ENCODE assay signal across 8 cellular contexts in the genomic region with DNA sequence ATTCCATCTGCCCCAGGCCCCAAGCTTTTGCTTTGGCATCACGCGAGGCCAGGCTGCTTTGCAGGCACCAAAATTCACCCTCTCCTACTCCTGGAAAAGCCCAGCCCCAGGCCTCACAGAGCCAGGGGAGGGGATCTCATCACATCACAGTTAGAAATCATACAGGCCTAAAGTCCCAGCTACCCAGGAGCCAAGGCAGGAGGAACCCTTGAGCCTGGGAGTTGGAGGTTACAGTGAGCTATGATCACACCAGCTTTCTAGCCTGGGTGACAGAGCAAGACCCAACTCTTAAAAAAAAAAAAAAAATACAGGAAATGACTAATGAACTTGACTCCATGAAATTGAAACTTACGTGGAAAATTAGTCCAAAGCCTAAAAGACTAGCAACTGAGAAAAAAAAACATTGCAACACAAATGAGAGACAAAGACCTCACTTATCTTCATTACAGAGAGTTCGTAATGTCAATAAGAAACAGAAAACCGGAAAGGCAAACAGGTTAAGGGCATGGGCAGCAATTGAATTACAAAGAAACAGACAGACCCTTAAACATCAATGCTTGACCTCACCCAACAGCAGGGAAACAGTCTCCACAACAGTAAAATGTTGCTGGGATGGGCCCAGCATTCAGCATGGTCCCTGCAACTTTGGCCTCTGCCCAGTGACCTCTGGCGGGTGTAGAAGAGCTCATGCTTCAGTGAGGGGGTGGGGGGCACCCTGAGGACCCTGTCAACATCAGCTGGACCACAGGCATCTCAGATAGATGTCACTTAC.
A peak's percentile ranks its signal among the peaks of the same experiment; 100 is the strongest.
DNase-seq lines count a peak whose midpoint lies in the region; ATAC-seq and TF ChIP-seq lines count a peak whose summit lies in the region.

No MANE protein-coding gene starts in this region.

- WGBS in smooth muscle cell (ENCODE audit: low lambda C conversion rate), result 43% methylated on average over 6 of the region's 6 CpGs

- peak overlapping the region; percentile 76 for H3K4me2 ChIP-seq in smooth muscle cell

- H2AFZ ChIP-seq in smooth muscle cell (ENCODE audit: low read depth), result peak overlapping the region; percentile 67

- H3K27ac ChIP-seq in smooth muscle cell (ENCODE audit: low read depth) (peak overlapping the region; percentile 94), substantia nigra (ENCODE audit: low read depth, low read length, poor library complexity, severe bottlenecking) (no peak overlapping the region)

- peaks cover 29% of the 10 kb centered on the region for H3K4me1 ChIP-seq in smooth muscle cell (ENCODE audit: low read depth)

- peak; percentile 78 for ATAC-seq in SK-N-SH treated with all-trans-retinoic acid at 6 μM for 48 hours

- H3K9ac ChIP-seq in smooth muscle cell (ENCODE audit: low read depth), result peak overlapping the region; percentile 79

- peak in 2 of 3 experiments; percentile 21 to 51 for DNase-seq in NCI-H1417 (lab: John Stamatoyannopoulos, UW)
- DNase-seq in NCI-H1417 treated with DMSO at 0.1 percent for 48 hours (lab: John Stamatoyannopoulos, UW), result no peak
- DNase-seq in fibroblast of villous mesenchyme (ENCODE audit: low read depth), result peak; percentile 94
- no peak for DNase-seq in smooth muscle cell (lab: John Stamatoyannopoulos, UW; ENCODE audit: unreplicated experiment)
- no peak for DNase-seq in RPMI8226
- no peak for DNase-seq in NCI-H2171 treated with DMSO at 0.1 percent for 48 hours (lab: John Stamatoyannopoulos, UW)
- no peak for DNase-seq in substantia nigra (lab: John Stamatoyannopoulos, UW)

- TF ChIP-seq CTCF in fibroblast of villous mesenchyme (IDR thresholded peaks at IDR 0.05; ENCODE audit: insufficient read depth, low read depth, low read length) (no peak), smooth muscle cell (IDR thresholded peaks at IDR 0.05; ENCODE audit: borderline replicate concordance, insufficient read depth, poor library complexity, severe bottlenecking) (no peak)

- H3K4me3 ChIP-seq in fibroblast of villous mesenchyme (ENCODE audit: low read depth, low read length), result no peak overlapping the region
- no peak overlapping the region for H3K4me3 ChIP-seq in smooth muscle cell

- no peaks in the 10 kb centered on the region for H3K36me3 ChIP-seq in smooth muscle cell (ENCODE audit: low read depth)

- no peaks in the 10 kb centered on the region for H3K79me2 ChIP-seq in smooth muscle cell (ENCODE audit: low read depth)

- H4K20me1 ChIP-seq in smooth muscle cell (ENCODE audit: low read depth), result no peaks in the 10 kb centered on the region

- no peaks in the 10 kb centered on the region for H3K27me3 ChIP-seq in smooth muscle cell (ENCODE audit: low read depth)

- peaks cover 14% of the 10 kb centered on the region for H3F3A ChIP-seq in smooth muscle cell (ENCODE audit: low read depth)

- no peaks in the 10 kb centered on the region for H3K9me3 ChIP-seq in smooth muscle cell (replicated peaks; ENCODE audit: low read depth)

TF ChIP-seq in SK-N-SH treated with all-trans-retinoic acid at 6 μM for 48 hours, 23 proteins besides CTCF, POLR2A, EP300 and RAD21:
- no peak for TF ChIP-seq ARNTL (CRISPR knock-in tag; IDR thresholded peaks at IDR 0.05; ENCODE audit: borderline replicate concordance, low read depth)
- TF ChIP-seq, protein P1, sequence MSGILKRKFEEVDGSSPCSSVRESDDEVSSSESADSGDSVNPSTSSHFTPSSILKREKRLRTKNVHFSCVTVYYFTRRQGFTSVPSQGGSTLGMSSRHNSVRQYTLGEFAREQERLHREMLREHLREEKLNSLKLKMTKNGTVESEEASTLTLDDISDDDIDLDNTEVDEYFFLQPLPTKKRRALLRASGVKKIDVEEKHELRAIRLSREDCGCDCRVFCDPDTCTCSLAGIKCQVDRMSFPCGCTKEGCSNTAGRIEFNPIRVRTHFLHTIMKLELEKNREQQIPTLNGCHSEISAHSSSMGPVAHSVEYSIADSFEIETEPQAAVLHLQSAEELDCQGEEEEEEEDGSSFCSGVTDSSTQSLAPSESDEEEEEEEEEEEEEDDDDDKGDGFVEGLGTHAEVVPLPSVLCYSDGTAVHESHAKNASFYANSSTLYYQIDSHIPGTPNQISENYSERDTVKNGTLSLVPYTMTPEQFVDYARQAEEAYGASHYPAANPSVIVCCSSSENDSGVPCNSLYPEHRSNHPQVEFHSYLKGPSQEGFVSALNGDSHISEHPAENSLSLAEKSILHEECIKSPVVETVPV (CRISPR knock-in tag; IDR thresholded peaks at IDR 0.05), result no peak
- TF ChIP-seq OSR1 (CRISPR knock-in tag; IDR thresholded peaks at IDR 0.05), result no peak
- no peak for TF ChIP-seq ZNF70 (CRISPR knock-in tag; IDR thresholded peaks at IDR 0.05)
- no peak for TF ChIP-seq ISL1 (CRISPR knock-in tag; IDR thresholded peaks at IDR 0.05)
- TF ChIP-seq, protein P2, sequence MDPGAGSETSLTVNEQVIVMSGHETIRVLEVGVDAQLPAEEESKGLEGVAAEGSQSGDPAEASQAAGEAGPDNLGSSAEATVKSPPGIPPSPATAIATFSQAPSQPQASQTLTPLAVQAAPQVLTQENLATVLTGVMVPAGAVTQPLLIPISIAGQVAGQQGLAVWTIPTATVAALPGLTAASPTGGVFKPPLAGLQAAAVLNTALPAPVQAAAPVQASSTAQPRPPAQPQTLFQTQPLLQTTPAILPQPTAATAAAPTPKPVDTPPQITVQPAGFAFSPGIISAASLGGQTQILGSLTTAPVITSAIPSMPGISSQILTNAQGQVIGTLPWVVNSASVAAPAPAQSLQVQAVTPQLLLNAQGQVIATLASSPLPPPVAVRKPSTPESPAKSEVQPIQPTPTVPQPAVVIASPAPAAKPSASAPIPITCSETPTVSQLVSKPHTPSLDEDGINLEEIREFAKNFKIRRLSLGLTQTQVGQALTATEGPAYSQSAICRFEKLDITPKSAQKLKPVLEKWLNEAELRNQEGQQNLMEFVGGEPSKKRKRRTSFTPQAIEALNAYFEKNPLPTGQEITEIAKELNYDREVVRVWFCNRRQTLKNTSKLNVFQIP (CRISPR knock-in tag; IDR thresholded peaks at IDR 0.05; ENCODE audit: borderline replicate concordance, low read depth), result no peak
- no peak for TF ChIP-seq CSDC2 (CRISPR knock-in tag; IDR thresholded peaks at IDR 0.05)
- TF ChIP-seq SNAI2 (CRISPR knock-in tag; IDR thresholded peaks at IDR 0.05), result no peak
- TF ChIP-seq ZFP3 (CRISPR knock-in tag; IDR thresholded peaks at IDR 0.05), result no peak
- no peak for TF ChIP-seq ZC3H10 (CRISPR knock-in tag; IDR thresholded peaks at IDR 0.05)
- no peak for TF ChIP-seq ZNF8 (CRISPR knock-in tag; IDR thresholded peaks at IDR 0.05)
- no peak for TF ChIP-seq BACH2 (CRISPR knock-in tag; IDR thresholded peaks at IDR 0.05; ENCODE audit: borderline replicate concordance)
- TF ChIP-seq, protein P3, sequence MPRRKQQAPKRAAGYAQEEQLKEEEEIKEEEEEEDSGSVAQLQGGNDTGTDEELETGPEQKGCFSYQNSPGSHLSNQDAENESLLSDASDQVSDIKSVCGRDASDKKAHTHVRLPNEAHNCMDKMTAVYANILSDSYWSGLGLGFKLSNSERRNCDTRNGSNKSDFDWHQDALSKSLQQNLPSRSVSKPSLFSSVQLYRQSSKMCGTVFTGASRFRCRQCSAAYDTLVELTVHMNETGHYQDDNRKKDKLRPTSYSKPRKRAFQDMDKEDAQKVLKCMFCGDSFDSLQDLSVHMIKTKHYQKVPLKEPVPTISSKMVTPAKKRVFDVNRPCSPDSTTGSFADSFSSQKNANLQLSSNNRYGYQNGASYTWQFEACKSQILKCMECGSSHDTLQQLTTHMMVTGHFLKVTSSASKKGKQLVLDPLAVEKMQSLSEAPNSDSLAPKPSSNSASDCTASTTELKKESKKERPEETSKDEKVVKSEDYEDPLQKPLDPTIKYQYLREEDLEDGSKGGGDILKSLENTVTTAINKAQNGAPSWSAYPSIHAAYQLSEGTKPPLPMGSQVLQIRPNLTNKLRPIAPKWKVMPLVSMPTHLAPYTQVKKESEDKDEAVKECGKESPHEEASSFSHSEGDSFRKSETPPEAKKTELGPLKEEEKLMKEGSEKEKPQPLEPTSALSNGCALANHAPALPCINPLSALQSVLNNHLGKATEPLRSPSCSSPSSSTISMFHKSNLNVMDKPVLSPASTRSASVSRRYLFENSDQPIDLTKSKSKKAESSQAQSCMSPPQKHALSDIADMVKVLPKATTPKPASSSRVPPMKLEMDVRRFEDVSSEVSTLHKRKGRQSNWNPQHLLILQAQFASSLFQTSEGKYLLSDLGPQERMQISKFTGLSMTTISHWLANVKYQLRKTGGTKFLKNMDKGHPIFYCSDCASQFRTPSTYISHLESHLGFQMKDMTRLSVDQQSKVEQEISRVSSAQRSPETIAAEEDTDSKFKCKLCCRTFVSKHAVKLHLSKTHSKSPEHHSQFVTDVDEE (CRISPR knock-in tag; IDR thresholded peaks at IDR 0.05), result no peak

Comparison
In these comparisons a context has a peak if more than half of its experiments do, and no peak if none do; other contexts are left out.
1. DNase-seq: peak in NCI-H1417 (2 of 3) and fibroblast of villous mesenchyme (single experiment); none in NCI-H1417 treated with DMSO at 0.1 percent for 48 hours (single experiment), smooth muscle cell (single experiment), RPMI8226 (single experiment), NCI-H2171 treated with DMSO at 0.1 percent for 48 hours (single experiment) and substantia nigra (0 of 49).